9 cellular contexts compared by ENCODE assay signal in the genomic region with DNA sequence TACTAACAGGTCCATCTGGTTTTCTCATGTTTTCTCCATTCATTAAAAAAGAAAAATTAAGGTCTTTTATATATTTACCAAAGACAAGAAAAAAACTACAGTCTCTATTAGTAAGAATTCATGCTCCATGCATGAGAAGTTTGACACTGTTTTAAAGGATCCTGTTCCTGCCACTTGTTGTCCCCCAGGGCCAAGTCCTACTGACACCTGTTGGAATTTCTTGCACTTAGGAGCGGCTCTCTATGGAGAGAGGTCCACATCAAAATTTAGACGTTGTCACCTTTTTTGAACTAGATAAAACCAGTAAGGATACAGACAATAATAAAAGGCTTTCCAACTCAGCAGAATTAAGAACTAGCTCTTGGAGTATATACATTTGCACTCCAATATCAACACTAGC.
"Had no signal": no experiment of that assay in that cellular context is flagged by ENCODE, and none has a peak within 500 bp of the region (broad histone marks: within the 10 kb centered on the region; RNA-seq: fewer than 3 reads in every experiment).

No MANE protein-coding gene starts in this region.

- H3K27ac Mint-ChIP-seq: GM23338, H9, HFFc6 had no signal

- H3K9me3 ChIP-seq: HAP-1 had no signal

- H3K4me1 ChIP-seq: HAP-1 had no signal

- H3K27ac ChIP-seq: GM23248 had no signal

- H3K4me3 Mint-ChIP-seq: GM23338, H9, HFFc6 had no signal

- DNase-seq: GM23248, GOT3, H7, H9, HCEC 1CT, HFFc6 had no signal

- H3K4me3 ChIP-seq: GM23248, GM23338, HAP-1 had no signal

- H3K9me3 Mint-ChIP-seq: GM23338, H9, HFFc6 had no signal

- ATAC-seq: GM23338, HCT116 had no signal
